In the genomic region with DNA sequence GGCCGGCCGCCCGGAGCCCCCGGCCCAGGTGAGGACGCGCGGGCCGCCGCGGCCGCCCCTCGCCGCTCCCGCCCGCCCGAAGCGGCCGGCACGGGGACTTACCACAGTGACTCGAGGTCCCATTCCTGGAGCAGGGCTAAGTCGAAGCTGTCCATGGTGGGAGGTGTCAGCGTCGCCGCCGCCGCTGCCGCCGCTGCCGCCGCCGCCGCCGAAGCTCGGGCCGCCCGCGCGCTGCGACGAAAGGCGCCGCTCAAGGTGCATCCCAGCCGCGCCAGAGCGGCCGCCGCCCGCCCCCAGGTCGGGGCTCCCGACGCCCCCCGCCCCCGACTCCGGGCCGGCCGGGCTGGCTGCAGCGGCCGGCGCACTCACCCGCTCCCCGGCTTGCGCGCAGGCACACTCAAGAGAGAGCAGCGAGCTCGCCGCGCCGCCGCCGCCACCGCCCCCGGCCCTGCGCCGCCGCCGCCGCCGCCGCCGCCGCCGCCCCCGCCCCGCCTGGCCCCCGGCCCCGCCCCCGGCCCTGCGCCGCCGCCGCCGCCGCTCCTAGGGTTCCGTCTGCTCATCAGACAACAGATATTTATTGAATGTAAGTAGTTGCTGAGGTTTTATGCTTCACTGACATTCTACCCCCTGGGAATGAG, we compare ENCODE assay signal across 7 cellular contexts. TPM values are rescaled to one million over a fixed set of nuclear protein-coding genes. Genes with fewer than 3 reads are reported as not detected.
DNase-seq lines count a peak whose midpoint lies in the region; ATAC-seq and TF ChIP-seq lines count a peak whose summit lies in the region.
"Not testable (repeated sequence)": the region's sequence is repeated elsewhere in the genome, so short reads cannot be mapped to it uniquely, and the experiment has no call there.

No MANE protein-coding gene starts in this region.

- not testable (repeated sequence) for H3K23ac ChIP-seq in H9 (ENCODE audit: insufficient read length, low read depth, low read length)

- H2BK15ac ChIP-seq in H9 (ENCODE audit: low read depth, low read length), result not testable (repeated sequence)

- not testable (repeated sequence) for H2BK120ac ChIP-seq in H9 (ENCODE audit: low read depth, low read length, poor library complexity, severe bottlenecking)

- not testable (repeated sequence) for H3K4me2 ChIP-seq in H9 (ENCODE audit: insufficient read depth, insufficient read length, low read length)

- not testable (repeated sequence) for H2BK12ac ChIP-seq in H9 (ENCODE audit: insufficient read length, low read depth, low read length)

- H3K79me2 ChIP-seq in H9 (ENCODE audit: insufficient read depth, low read length), result not testable (repeated sequence)

- H3K4me1 ChIP-seq in H9 (ENCODE audit: insufficient read depth, low read length); body of pancreas: not testable (repeated sequence)

- not testable (repeated sequence) for H3K4me3 ChIP-seq in body of pancreas

- not testable (repeated sequence) for H2BK5ac ChIP-seq in H9 (ENCODE audit: insufficient read length, low read length)

- not testable (repeated sequence) for H3K23me2 ChIP-seq in H9 (ENCODE audit: insufficient read length, low read depth, low read length, poor library complexity, severe bottlenecking)

- H3K9ac ChIP-seq in H9 (ENCODE audit: extremely low read depth, insufficient read length, low read length), result not testable (repeated sequence)

- not testable (repeated sequence) for H3K27ac Mint-ChIP-seq in H9, T-cell, natural killer cell

- not testable (repeated sequence) for H3K56ac ChIP-seq in H9 (ENCODE audit: insufficient read length, low read depth, low read length)

- not testable (repeated sequence) for H2BK20ac ChIP-seq in H9 (ENCODE audit: low read depth, low read length, poor library complexity, severe bottlenecking)

- intact Hi-C loops in body of pancreas (cut with DNase I); left ventricle myocardium superior (cut with micrococcal nuclease); natural killer cell (cut with micrococcal nuclease): not testable (repeated sequence)

- H3K4me1 Mint-ChIP-seq in H9, T-cell, natural killer cell: not testable (repeated sequence)

- not testable (repeated sequence) for H4K5ac ChIP-seq in H9 (ENCODE audit: insufficient read length, low read depth, low read length)

- H3K4me3 Mint-ChIP-seq in H9 (peak overlapping the region; percentile 45 to 59; a peak in 4 of 5 replicates), natural killer cell (peak overlapping the region; percentile 25)
- not testable (repeated sequence) for H3K4me3 Mint-ChIP-seq in T-cell

- POLR2A ChIA-PET in T-cell (lab: Charles Lee), result not testable (repeated sequence)

- H3K18ac ChIP-seq in H9 (ENCODE audit: insufficient read length, low read depth, low read length), result not testable (repeated sequence)

- not testable (repeated sequence) for TF ChIP-seq CTCF in H9 (conservative IDR thresholded peaks at IDR 0.05); body of pancreas (IDR thresholded peaks at IDR 0.05); natural killer cell (IDR thresholded peaks at IDR 0.05)

- not testable (repeated sequence) for H3K27ac ChIP-seq in H9 (ENCODE audit: insufficient read length, low read depth, low read length); body of pancreas

- not testable (repeated sequence) for H3K79me1 ChIP-seq in H9 (ENCODE audit: insufficient read depth, low read depth, low read length, poor library complexity, severe bottlenecking)

- not testable (repeated sequence) for TF ChIP-seq POLR2A in body of pancreas (IDR thresholded peaks at IDR 0.05)

- H3K36me3 Mint-ChIP-seq in H9 (ENCODE audit: insufficient read depth in 1 of 3, low read depth in 3 of 3); T-cell; natural killer cell: not testable (repeated sequence)

- H3K9me3 ChIP-seq in H9 (ENCODE audit: control insufficient read depth, low read depth, low read length); body of pancreas: not testable (repeated sequence)

- H2AK5ac ChIP-seq in H9 (ENCODE audit: insufficient read length, low read length), result not testable (repeated sequence)

- CTCF ChIA-PET in T-cell (lab: Charles Lee), result not testable (repeated sequence)

- not testable (repeated sequence) for H4K8ac ChIP-seq in H9 (replicated peaks; ENCODE audit: insufficient read length, low read depth, low read length)

- H2AFZ ChIP-seq in H9 (ENCODE audit: low read length), result not testable (repeated sequence)

- not testable (repeated sequence) for H3K4ac ChIP-seq in H9 (ENCODE audit: low read depth, low read length)

- not testable (repeated sequence) for H3T11ph ChIP-seq in H9 (ENCODE audit: low read length)

- H3K27me3 Mint-ChIP-seq in H9 (ENCODE audit: low read depth); T-cell; natural killer cell (ENCODE audit: low read depth in 2 of 2): not testable (repeated sequence)

- not testable (repeated sequence) for H3K27me3 ChIP-seq in H9 (ENCODE audit: insufficient read depth, low read length); body of pancreas

- not testable (repeated sequence) for H4K20me1 ChIP-seq in H9 (ENCODE audit: control insufficient read depth, insufficient read depth, insufficient read length)

- not testable (repeated sequence) for H3K14ac ChIP-seq in H9 (ENCODE audit: insufficient read depth, low read length)

- ATAC-seq in T-cell (replicated peaks in 1 of 4), result peak; percentile 58 to 74 (median 72)
- ATAC-seq in body of pancreas, result peak; percentile 72
- ATAC-seq in left ventricle myocardium superior, result peak; percentile 80
- peak; percentile 54 to 68 (median 54) for ATAC-seq in natural killer cell

- H3K36me3 ChIP-seq in body of pancreas (replicated peaks in 1 of 2; ENCODE audit: insufficient read depth in 1 of 2, low read depth in 2 of 2), result not testable (repeated sequence)

- H3K9me3 Mint-ChIP-seq in H9, T-cell, natural killer cell: not testable (repeated sequence)

- not testable (repeated sequence) for DNase-seq in H9, natural killer cell
- DNase-seq in T-cell (peak in 15 of 34 experiments; percentile 1 to 28 (median 12)), body of pancreas (peak in 1 of 4 donors; percentile 23), left ventricle myocardium superior (peak; percentile 22)
- peak; percentile 41 for DNase-seq in activated T-cell treated with anti-CD3 and anti-CD28 coated beads, Interleukin-2, amount 50 U/mL, for 1 hour
- DNase-seq in stimulated activated CD4-positive, alpha-beta T cell treated with anti-CD3 and anti-CD28 coated beads, Interleukin-4, amount 100 ng/mL, for 24 hours, result peak; percentile 10

- WGBS in H9 (ENCODE audit: extremely low coverage, insufficient read length, low lambda C conversion rate), result no CpG with 5 or more reads among the region's 94 CpGs
- WGBS in body of pancreas, 2 donors, result no CpG with 5 or more reads among the region's 94 CpGs

- H4K91ac ChIP-seq in H9 (ENCODE audit: insufficient read length, low read depth, low read length), result not testable (repeated sequence)

RNA-seq across cellular contexts. Expression of a gene that starts 33.7 kb away (rescaled TPM):
- total RNA-seq in H9 (2021) (14.4 and 18.0 TPM in 2 replicates), T-cell (100 to 1,000 TPM in 1 of 5 donors, 10 to 100 TPM in 3, 1 to 10 TPM in 1; 7.2 to 140 (median 19.0) TPM), body of pancreas (10 to 100 TPM; 28.3 to 63.3 TPM), left ventricle myocardium superior (17.4 TPM), natural killer cell (10 to 100 TPM; 59.9 to 98.8 (median 90.9) TPM)
